In the genomic region with DNA sequence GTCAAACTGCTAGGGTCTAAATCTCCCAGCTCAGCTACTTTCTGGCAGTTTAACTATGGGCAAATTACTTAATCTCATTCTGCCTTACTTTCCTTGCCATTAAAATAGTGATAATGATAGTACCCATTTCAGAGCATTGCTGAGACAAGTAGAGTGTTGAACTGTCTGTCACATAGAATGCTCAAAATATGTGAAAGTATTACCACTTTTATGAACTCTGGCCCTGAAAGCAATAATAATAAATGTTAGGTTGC, we compare ENCODE assay signal across 24 cellular contexts. TPM values are rescaled to one million over a fixed set of nuclear protein-coding genes. Genes with fewer than 3 reads are reported as not detected.
DNase-seq lines count a peak whose midpoint lies in the region; ATAC-seq, FAIRE-seq and TF ChIP-seq lines count a peak whose summit lies in the region.
"Had no signal": no experiment of that assay in that cellular context is flagged by ENCODE, and none has a peak within 500 bp of the region (broad histone marks: within the 10 kb centered on the region; RNA-seq: fewer than 3 reads in every experiment).

No MANE protein-coding gene starts in this region.

- no peak for DNase-seq in A549 (ENCODE audit: low read depth in 1 of 2, low spot score in 1 of 2)
- peak; percentile 20 for DNase-seq in HEK293T (ENCODE audit: extremely low spot score)
- DNase-seq in PC-9: no peak
- DNase-seq in activated CD4-positive, alpha-beta T cell treated with anti-CD3 and anti-CD28 coated beads, Interleukin-2, amount 50 U/mL, for 48 hours: no peak
- no peak for DNase-seq in small intestine
- DNase-seq: 8988T; ACHN; BE2C; C1 segment of cervical spinal cord; CD4-positive, CD25-positive, alpha-beta regulatory T cell; CD8-positive, alpha-beta memory T cell; COR-L47; DMS 273 treated with DMSO at 0.1 percent for 48 hours; DMS53; DND-41; HCEC 1CT; KG1 had no signal

- no peak for TF ChIP-seq POLR2A in A549 (IDR thresholded peaks at IDR 0.05; ENCODE audit: low read length)

- H3K4me1 ChIP-seq in A549 (peaks cover 80% of the 10 kb centered on the region), PC-9 (replicated peaks; ENCODE audit: insufficient read depth) (peaks cover 67% of the 10 kb centered on the region), small intestine (ENCODE audit: control insufficient read depth in 2 of 2, insufficient read depth in 1 of 2, low read depth in 1 of 2, low read length in 1 of 2) (no peaks in the 10 kb centered on the region)

- H3K9me2 ChIP-seq in PC-9 (ENCODE audit: insufficient read depth): no peaks in the 10 kb centered on the region

- H3K4me1 Mint-ChIP-seq in nephron: peaks cover 16% of the 10 kb centered on the region
- H3K4me1 Mint-ChIP-seq: CD8-positive, alpha-beta memory T cell had no signal

- TF ChIP-seq EP300 in A549 (IDR thresholded peaks at IDR 0.05): no peak

- H3K27me3 ChIP-seq in PC-9 (ENCODE audit: insufficient read depth, low read depth) (no peaks in the 10 kb centered on the region), small intestine (ENCODE audit: control insufficient read depth in 2 of 2, insufficient read depth in 2 of 2, low read length in 2 of 2) (no peaks in the 10 kb centered on the region)
- H3K27me3 ChIP-seq: BE2C had no signal

- peaks cover 36% of the 10 kb centered on the region for H3F3A ChIP-seq in PC-9 (ENCODE audit: insufficient read depth, low read depth)

- H3K4me2 ChIP-seq in A549 (peak overlapping the region; percentile 87), PC-9 (peak overlapping the region; percentile 70)

- H3K9me3 Mint-ChIP-seq in nephron: no peaks in the 10 kb centered on the region
- H3K9me3 Mint-ChIP-seq: CD4-positive, CD25-positive, alpha-beta regulatory T cell; CD8-positive, alpha-beta memory T cell had no signal

- peaks cover 3% of the 10 kb centered on the region; the same call in 1 of the 2 replicates for H3K36me3 ChIP-seq in PC-9 (ENCODE audit: low read depth)
- no peaks in the 10 kb centered on the region for H3K36me3 ChIP-seq in small intestine (ENCODE audit: control insufficient read depth in 2 of 2, insufficient read depth in 2 of 2, low read length in 2 of 2)

- H3K4me3 ChIP-seq in A549: no peak overlapping the region
- H3K4me3 ChIP-seq in PC-9: no peak overlapping the region
- H3K4me3 ChIP-seq in small intestine (ENCODE audit: low read depth in 1 of 2, low read length in 2 of 2): no peak overlapping the region
- H3K4me3 ChIP-seq: GM12878 had no signal

- TF ChIP-seq CTCF in A549 (IDR thresholded peaks at IDR 0.05) (no peak), PC-9 (conservative IDR thresholded peaks at IDR 0.05) (no peak), nephron (IDR thresholded peaks at IDR 0.05; ENCODE audit: unreplicated experiment in 3 of 3) (no peak)

- H3K27ac Mint-ChIP-seq in nephron: peak overlapping the region in 2 of 3 experiments; percentile 39 to 46
- H3K27ac Mint-ChIP-seq: CD4-positive, CD25-positive, alpha-beta regulatory T cell; CD8-positive, alpha-beta memory T cell had no signal

- intact Hi-C loops in PC-9 (cut with micrococcal nuclease; ENCODE audit: unreplicated experiment): no loop called here

- no peaks in the 10 kb centered on the region for H3K36me3 Mint-ChIP-seq in nephron (ENCODE audit: low read depth)
- H3K36me3 Mint-ChIP-seq: CD4-positive, CD25-positive, alpha-beta regulatory T cell; CD8-positive, alpha-beta memory T cell had no signal

- CTCF ChIA-PET in A549 (lab: Yijun Ruan, JAX): interaction anchor here (1.0 to 1.4 kb wide), 3 partner anchors 25 to 392 kb away, joined by 3 read pairs; no protein-coding TSS in a partner anchor
- CTCF ChIA-PET in HEK293T (lab: Yijun Ruan, JAX): no interaction called here
- CTCF ChIA-PET in PC-9 (lab: Charles Lee): no interaction called here

- H3K4me3 Mint-ChIP-seq in nephron: no peak overlapping the region
- H3K4me3 Mint-ChIP-seq: CD4-positive, CD25-positive, alpha-beta regulatory T cell; CD8-positive, alpha-beta memory T cell had no signal

- FAIRE-seq in A549 (lab: Jason Lieb, UNC) (no peak), small intestine (lab: Jason Lieb, UNC) (no peak)
- FAIRE-seq: GM12878, GM18507, H1, HepG2 had no signal

- H3K27ac ChIP-seq in A549 (peak overlapping the region; percentile 91 to 95), PC-9 (peak overlapping the region; percentile 76; the same call in 1 of the 2 replicates), small intestine (ENCODE audit: low read depth in 1 of 2, low read length in 1 of 2) (no peak overlapping the region)

- BruUV-seq in PC-9 (replicated peaks; lab: Mats Ljungman, UMichigan): no TSS peak

- H4K20me1 ChIP-seq in PC-9 (ENCODE audit: insufficient read depth): no peaks in the 10 kb centered on the region

- H3K27me3 Mint-ChIP-seq in nephron (ENCODE audit: low read depth): no peaks in the 10 kb centered on the region

- POLR2A ChIA-PET in A549 (lab: Yijun Ruan, JAX): no interaction called here
- POLR2A ChIA-PET in HEK293T (lab: Yijun Ruan, JAX): no interaction called here
- POLR2A ChIA-PET in PC-9 (lab: Charles Lee; ENCODE audit: unreplicated experiment): no interaction called here

- no peak overlapping the region for H2AFZ ChIP-seq in PC-9

- ATAC-seq in A549: no peak
- no peak for ATAC-seq in GM19452 (IDR thresholded peaks at IDR 0.05; ENCODE audit: unreplicated experiment)
- no peak for ATAC-seq in GM19395 (IDR thresholded peaks at IDR 0.05; ENCODE audit: unreplicated experiment)
- ATAC-seq: GM12878, HepG2 had no signal

- no peak for TF ChIP-seq RAD21 in A549 (conservative IDR thresholded peaks at IDR 0.05 in 1 of 2, IDR thresholded peaks at IDR 0.05 in 1 of 2)

- no peaks in the 10 kb centered on the region for H3K9me3 ChIP-seq in A549
- no peaks in the 10 kb centered on the region for H3K9me3 ChIP-seq in PC-9 (ENCODE audit: insufficient read depth, low read depth)
- no peaks in the 10 kb centered on the region for H3K9me3 ChIP-seq in small intestine (ENCODE audit: control insufficient read depth, low read depth)
- H3K9me3 ChIP-seq: BE2C had no signal

- peaks cover 93% of the 10 kb centered on the region for H3K79me2 ChIP-seq in PC-9 (ENCODE audit: low read depth)

TF ChIP-seq in A549, 52 proteins besides CTCF, POLR2A, EP300 and RAD21 (continues in another document):
- TF ChIP-seq KDM5A (IDR thresholded peaks at IDR 0.05) (no peak), BHLHE40 (IDR thresholded peaks at IDR 0.05; ENCODE audit: low read depth, low read length) (no peak), HOXA7 (CRISPR knock-in tag; IDR thresholded peaks at IDR 0.05) (no peak), PHF8 (IDR thresholded peaks at IDR 0.05; ENCODE audit: borderline replicate concordance, low read depth) (no peak), HEYL (CRISPR knock-in tag; IDR thresholded peaks at IDR 0.05) (no peak), SMC3 (IDR thresholded peaks at IDR 0.05) (no peak), RFX5 (IDR thresholded peaks at IDR 0.05) (no peak), ZNF302 (CRISPR knock-in tag; IDR thresholded peaks at IDR 0.05) (no peak), ZSCAN20 (CRISPR knock-in tag; IDR thresholded peaks at IDR 0.05) (no peak)

TF ChIP-seq in HEK293T, 16 proteins besides CTCF, POLR2A, EP300 and RAD21:
- no peak for TF ChIP-seq FOXM1 (IDR thresholded peaks at IDR 0.05; ENCODE audit: borderline replicate concordance)
- TF ChIP-seq SUZ12 (IDR thresholded peaks at IDR 0.05): no peak
- TF ChIP-seq PKNOX1 (IDR thresholded peaks at IDR 0.05): peak; percentile 90
- TF ChIP-seq NFRKB (IDR thresholded peaks at IDR 0.05): no peak
- no peak for TF ChIP-seq TARDBP (IDR thresholded peaks at IDR 0.05)

RNA-seq across cellular contexts. Expression of gene SRGAP1, which starts 19.9 kb away (rescaled TPM):
- polyA plus RNA-seq in A549 (2011; rRNA removed) (22.9 and 23.6 TPM in 2 replicates), A549 (2017; fragmentation: RNase III; extraction: RNeasy Plus Mini Kit Qiagen cat#74134 plus additional on column Dnase treatment) (7.9 to 8.4 TPM (median 8.3 TPM) in 3 replicates), small intestine (1 to 10 TPM; 2.2 to 4.3 (median 3.6) TPM)
- 3.4 and 4.4 TPM in 2 replicates for polyA plus RNA-seq in A549 (2012; cell fraction: cytosol; rRNA removed)
- polyA plus RNA-seq in A549 (2012; cell fraction: nucleus; rRNA removed): 18.3 and 19.5 TPM in 2 replicates
- polyA minus RNA-seq in A549 (2011; rRNA and poly(A)+ RNA removed): 47.3 and 57.7 TPM in 2 replicates
- total RNA-seq in PC-9 (2021): 18.0 and 24.5 TPM in 2 replicates
- total RNA-seq: CD4-positive, CD25-positive, alpha-beta regulatory T cell had no signal

Comparison
In these comparisons a context has a peak if more than half of its experiments do, and no peak if none do; other contexts are left out.
1. H3K27ac ChIP-seq: peak in A549 (2 of 2) and PC-9 (single experiment); none in small intestine (0 of 2).